ENCODE assay signal across 11 cellular contexts in the genomic region with DNA sequence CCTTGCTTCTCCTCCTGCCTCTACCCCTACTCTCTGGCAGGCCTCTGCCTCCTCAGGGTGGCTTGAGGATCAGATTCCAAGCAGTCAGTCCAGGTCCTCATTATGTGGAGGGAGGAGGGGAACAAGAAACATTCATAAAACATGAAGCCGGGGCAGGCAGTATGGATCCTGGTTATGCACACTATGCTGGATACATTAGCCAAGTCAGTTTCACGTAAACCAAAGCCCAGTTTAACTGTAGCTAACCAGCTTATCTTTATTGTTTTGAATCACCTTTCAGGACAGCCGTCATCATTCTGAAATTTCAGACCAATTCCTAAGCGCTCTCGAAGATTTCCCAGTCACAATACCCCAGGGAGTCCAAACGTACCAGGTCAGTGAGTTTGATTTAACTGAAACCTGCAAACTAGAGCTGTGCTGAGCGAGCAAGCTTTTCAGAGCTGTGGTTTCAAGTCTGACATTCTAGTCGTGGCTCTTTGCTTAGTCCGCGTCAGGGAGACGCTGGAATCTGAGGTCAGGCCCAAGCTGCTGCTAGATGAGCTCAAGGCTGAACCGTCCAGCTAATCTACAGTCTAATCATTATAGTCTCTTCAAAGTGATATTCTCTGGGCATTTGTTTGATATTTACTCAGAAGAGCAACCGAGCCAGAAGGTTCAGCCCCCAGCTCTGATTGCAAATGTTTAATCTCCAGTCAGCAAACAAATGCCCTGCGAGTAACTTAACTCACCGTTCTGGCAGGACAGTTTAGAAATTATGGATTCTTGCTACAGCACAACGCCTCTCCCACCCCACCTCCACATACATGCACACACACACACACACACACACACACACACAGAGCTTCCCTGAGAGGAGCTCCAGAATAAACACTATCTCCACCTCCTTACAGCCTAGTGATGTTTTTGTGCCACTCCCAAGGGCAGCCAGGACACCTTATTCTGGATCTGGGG.
DNase-seq lines count a peak whose midpoint lies in the region; ATAC-seq and TF ChIP-seq lines count a peak whose summit lies in the region.
"Had no signal": no experiment of that assay in that cellular context is flagged by ENCODE, and none has a peak within 500 bp of the region (broad histone marks: within the 10 kb centered on the region; RNA-seq: fewer than 3 reads in every experiment).

No MANE protein-coding gene starts in this region.

- H3K4me3 Mint-ChIP-seq in stimulated activated effector memory CD8-positive, alpha-beta T cell treated with anti-CD3 and anti-CD28 coated beads, Interleukin-12 subunit alpha, Interleukin-12 subunit beta, amount 100 ng/mL, for 72 hours = no peak overlapping the region
- H3K4me3 Mint-ChIP-seq: activated T-cell treated with anti-CD3 and anti-CD28 coated beads, Interleukin-2, amount 50 U/mL, for 4 hours had no signal

- no peak for TF ChIP-seq CTCF in VCaP (conservative IDR thresholded peaks at IDR 0.05)

- ATAC-seq in stimulated activated effector memory CD8-positive, alpha-beta T cell treated with anti-CD3 and anti-CD28 coated beads, Interleukin-12 subunit alpha, Interleukin-12 subunit beta, amount 100 ng/mL, for 72 hours = no peak
- no peak for ATAC-seq in GM21447 (IDR thresholded peaks at IDR 0.05; ENCODE audit: unreplicated experiment)
- ATAC-seq in GM19324 (IDR thresholded peaks at IDR 0.05; ENCODE audit: low FRiP score, unreplicated experiment) = no peak
- ATAC-seq: activated T-cell treated with anti-CD3 and anti-CD28 coated beads, Interleukin-2, amount 50 U/mL, for 4 hours had no signal

- H3K9me3 Mint-ChIP-seq in stimulated activated effector memory CD8-positive, alpha-beta T cell treated with anti-CD3 and anti-CD28 coated beads, Interleukin-12 subunit alpha, Interleukin-12 subunit beta, amount 100 ng/mL, for 72 hours = no peaks in the 10 kb centered on the region
- H3K9me3 Mint-ChIP-seq: activated T-cell treated with anti-CD3 and anti-CD28 coated beads, Interleukin-2, amount 50 U/mL, for 4 hours had no signal

- no peaks in the 10 kb centered on the region for H3K36me3 Mint-ChIP-seq in stimulated activated effector memory CD8-positive, alpha-beta T cell treated with anti-CD3 and anti-CD28 coated beads, Interleukin-12 subunit alpha, Interleukin-12 subunit beta, amount 100 ng/mL, for 72 hours

- peak; percentile 63 for DNase-seq in HCEC 1CT
- peak; percentile 74 for DNase-seq in islet precursor cell
- DNase-seq in stimulated activated effector memory CD8-positive, alpha-beta T cell treated with anti-CD3 and anti-CD28 coated beads, Interleukin-12 subunit alpha, Interleukin-12 subunit beta, amount 100 ng/mL, for 72 hours (ENCODE audit: low spot score in 2 of 2) = no peak
- no peak for DNase-seq in SW480 (ENCODE audit: low spot score)
- DNase-seq in DMS 273 (lab: John Stamatoyannopoulos, UW; ENCODE audit: unreplicated experiment) = no peak
- DNase-seq: activated T-cell treated with anti-CD3 and anti-CD28 coated beads, Interleukin-2, amount 50 U/mL, for 4 hours; Kasumi-1; Right ventricle myocardium superior had no signal

- peak overlapping the region; percentile 18 for H3K27ac Mint-ChIP-seq in stimulated activated effector memory CD8-positive, alpha-beta T cell treated with anti-CD3 and anti-CD28 coated beads, Interleukin-12 subunit alpha, Interleukin-12 subunit beta, amount 100 ng/mL, for 72 hours

- no peaks in the 10 kb centered on the region for H3K4me1 Mint-ChIP-seq in stimulated activated effector memory CD8-positive, alpha-beta T cell treated with anti-CD3 and anti-CD28 coated beads, Interleukin-12 subunit alpha, Interleukin-12 subunit beta, amount 100 ng/mL, for 72 hours

- peak overlapping the region; percentile 97 for H3K27ac ChIP-seq in VCaP

Comparison
In these comparisons a context has a peak if more than half of its experiments do, and no peak if none do; other contexts are left out.
1. DNase-seq: peak in HCEC 1CT (single experiment) and islet precursor cell (single experiment); none in stimulated activated effector memory CD8-positive, alpha-beta T cell treated with anti-CD3 and anti-CD28 coated beads, Interleukin-12 subunit alpha, Interleukin-12 subunit beta, amount 100 ng/mL, for 72 hours (0 of 2), SW480 (single experiment) and DMS 273 (single experiment).